14 cellular contexts compared by ENCODE assay signal in genomic region chr2:86039178-86039962, GRCh38.
DNase-seq lines count a peak whose midpoint lies in the region; ATAC-seq and TF ChIP-seq lines count a peak whose summit lies in the region.
"Had no signal": no experiment of that assay in that cellular context is flagged by ENCODE, and none has a peak within 500 bp of the region (broad histone marks: within the 10 kb centered on the region; RNA-seq: fewer than 3 reads in every experiment).

No MANE protein-coding gene starts in this region.

- H3K27ac ChIP-seq in Peyer's patch (peak overlapping the region; percentile 77 to 90 (median 86)), esophagus muscularis mucosa (replicated peaks in 1 of 4) (peak overlapping the region in 3 of 4 donors; percentile 80 to 85 (median 81)), skeletal muscle tissue (ENCODE audit: low read depth, low read length) (peak overlapping the region; percentile 96)

- no peaks in the 10 kb centered on the region for H3K27me3 ChIP-seq in Peyer's patch
- no peaks in the 10 kb centered on the region for H3K27me3 ChIP-seq in esophagus muscularis mucosa
- no peaks in the 10 kb centered on the region for H3K27me3 ChIP-seq in skeletal muscle tissue (ENCODE audit: control insufficient read depth in 3 of 3, insufficient read depth in 3 of 3, low read length in 3 of 3)
- H3K27me3 ChIP-seq: dorsolateral prefrontal cortex had no signal

- H3K4me3 Mint-ChIP-seq in T-helper 1 cell treated with Interleukin-12 subunit alpha and Interleukin-12 subunit beta and Interleukin-4 antibody, amounts not matched to agents 30 μg/mL and 1 μg/mL, for 36 hours: no peak overlapping the region

- peaks cover 53% of the 10 kb centered on the region for H3K36me3 Mint-ChIP-seq in T-helper 1 cell treated with Interleukin-12 subunit alpha and Interleukin-12 subunit beta and Interleukin-4 antibody, amounts not matched to agents 30 μg/mL and 1 μg/mL, for 36 hours (ENCODE audit: low read depth)

- peaks cover 74% of the 10 kb centered on the region for H3K4me1 Mint-ChIP-seq in T-helper 1 cell treated with Interleukin-12 subunit alpha and Interleukin-12 subunit beta and Interleukin-4 antibody, amounts not matched to agents 30 μg/mL and 1 μg/mL, for 36 hours (ENCODE audit: low read depth)

- H3K36me3 ChIP-seq in Peyer's patch (peaks cover 0 to 39% (median 0%) of the 10 kb centered on the region in 3 donors), esophagus muscularis mucosa (peaks cover 33 to 71% (median 52%) of the 10 kb centered on the region in 4 donors), skeletal muscle tissue (ENCODE audit: control insufficient read depth in 3 of 3, insufficient read depth in 3 of 3, low read length in 3 of 3) (peaks cover 33 to 41% (median 40%) of the 10 kb centered on the region in 3 donors)

- H3K9ac ChIP-seq in skeletal muscle tissue (ENCODE audit: low read depth in 1 of 3, low read length in 3 of 3): peak overlapping the region in 1 of 3 donors; percentile 25

- no peak for TF ChIP-seq POLR2A in Peyer's patch (IDR thresholded peaks at IDR 0.05)
- no peak for TF ChIP-seq POLR2A in esophagus muscularis mucosa (IDR thresholded peaks at IDR 0.05; ENCODE audit: low read depth)

- H3K9me3 ChIP-seq in Peyer's patch: no peaks in the 10 kb centered on the region
- H3K9me3 ChIP-seq in esophagus muscularis mucosa: no peaks in the 10 kb centered on the region
- no peaks in the 10 kb centered on the region for H3K9me3 ChIP-seq in skeletal muscle tissue (ENCODE audit: control insufficient read depth in 3 of 3, low read length in 3 of 3)

- H3K4me3 ChIP-seq in Peyer's patch (no peak overlapping the region), esophagus muscularis mucosa (no peak overlapping the region), skeletal muscle tissue (ENCODE audit: low read length in 3 of 3) (no peak overlapping the region)
- H3K4me3 ChIP-seq: dorsolateral prefrontal cortex had no signal

- H3K9me3 Mint-ChIP-seq in T-helper 1 cell treated with Interleukin-12 subunit alpha and Interleukin-12 subunit beta and Interleukin-4 antibody, amounts not matched to agents 30 μg/mL and 1 μg/mL, for 36 hours: no peaks in the 10 kb centered on the region
- H3K9me3 Mint-ChIP-seq: activated naive CD4-positive, alpha-beta T cell treated with anti-CD3 and anti-CD28 coated beads, Interleukin-2, amount 50 U/mL, for 72 hours had no signal

- WGBS in esophagus muscularis mucosa: 98% methylated on average over 6 of the region's 9 CpGs

- H3K4me1 ChIP-seq in Peyer's patch (peaks cover 6 to 41% (median 35%) of the 10 kb centered on the region in 4 donors), esophagus muscularis mucosa (peaks cover 45 to 48% (median 46%) of the 10 kb centered on the region in 4 donors), skeletal muscle tissue (ENCODE audit: control insufficient read depth in 3 of 3, insufficient read depth in 3 of 3, low read length in 3 of 3) (peaks cover 73 to 83% (median 83%) of the 10 kb centered on the region in 3 donors)

- no peak for TF ChIP-seq CTCF in Peyer's patch (IDR thresholded peaks at IDR 0.05)
- no peak for TF ChIP-seq CTCF in esophagus muscularis mucosa (IDR thresholded peaks at IDR 0.05)

- DNase-seq in T-helper 1 cell (no peak), Peyer's patch (peak in 2 of 3 donors; percentile 34 to 46), esophagus muscularis mucosa (ENCODE audit: extremely low spot score) (no peak), HuH-7.5 (ENCODE audit: low spot score) (no peak)
- DNase-seq: 8988T, DMS79, foreskin melanocyte, NCI-H146 had no signal

- H3K27ac Mint-ChIP-seq in T-helper 1 cell treated with Interleukin-12 subunit alpha and Interleukin-12 subunit beta and Interleukin-4 antibody, amounts not matched to agents 30 μg/mL and 1 μg/mL, for 36 hours: peak overlapping the region; percentile 99

- no peak for TF ChIP-seq EP300 in esophagus muscularis mucosa (IDR thresholded peaks at IDR 0.05)

- ATAC-seq in HG03025 (IDR thresholded peaks at IDR 0.05; ENCODE audit: low FRiP score, unreplicated experiment) (no peak), GM21528 (IDR thresholded peaks at IDR 0.05; ENCODE audit: low FRiP score, unreplicated experiment) (no peak)

- H3K27me3 Mint-ChIP-seq in T-helper 1 cell treated with Interleukin-12 subunit alpha and Interleukin-12 subunit beta and Interleukin-4 antibody, amounts not matched to agents 30 μg/mL and 1 μg/mL, for 36 hours (ENCODE audit: low read depth): no peaks in the 10 kb centered on the region

- intact Hi-C loops in esophagus muscularis mucosa (cut with DNase I): no loop called here

Comparison
In these comparisons a context has a peak if more than half of its experiments do, and no peak if none do; other contexts are left out.
1. DNase-seq: peak in Peyer's patch (2 of 3); none in T-helper 1 cell (0 of 5), esophagus muscularis mucosa (single experiment) and HuH-7.5 (single experiment).
2. Peak in every context shown above with its lines, with median percentiles within 50 percentile points of each other: H3K27ac ChIP-seq.